In the genomic region with DNA sequence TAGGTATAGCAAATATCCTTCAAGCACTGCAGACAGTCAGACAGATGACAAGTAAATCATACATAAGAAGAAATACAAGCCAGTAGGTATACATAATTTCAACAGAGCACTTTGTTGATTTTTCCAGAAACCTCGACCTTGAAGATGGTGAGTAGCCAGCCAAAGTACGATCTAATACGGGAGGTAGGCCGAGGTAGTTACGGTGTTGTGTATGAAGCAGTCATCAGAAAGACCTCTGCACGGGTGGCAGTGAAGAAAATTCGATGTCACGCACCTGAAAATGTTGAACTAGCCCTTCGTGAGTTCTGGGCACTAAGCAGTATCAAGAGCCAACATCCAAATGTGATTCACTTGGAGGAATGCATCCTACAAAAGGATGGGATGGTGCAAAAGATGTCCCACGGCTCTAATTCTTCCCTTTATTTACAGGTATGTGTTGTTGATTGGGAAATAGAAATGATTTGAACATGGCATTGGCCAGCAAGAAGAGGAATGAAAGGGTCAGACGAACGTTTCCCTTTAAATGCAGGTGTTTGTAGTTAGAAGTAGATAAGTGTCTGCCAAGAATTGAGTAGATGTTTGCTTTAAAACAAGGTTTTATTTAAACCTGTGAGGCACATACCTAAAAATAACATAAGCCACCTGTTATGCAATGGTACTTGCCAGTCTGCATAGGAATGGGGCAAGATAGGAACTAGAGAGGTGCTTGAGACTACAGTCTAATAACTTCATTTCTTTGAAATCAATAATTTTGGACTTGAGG, we compare ENCODE assay signal across 21 cellular contexts. TPM values are rescaled to one million over a fixed set of nuclear protein-coding genes. Genes with fewer than 3 reads are reported as not detected.
A peak's percentile ranks its signal among the peaks of the same experiment; 100 is the strongest.
DNase-seq lines count a peak whose midpoint lies in the region; ATAC-seq, FAIRE-seq and TF ChIP-seq lines count a peak whose summit lies in the region.
"Had no signal": no experiment of that assay in that cellular context is flagged by ENCODE, and none has a peak within 500 bp of the region (broad histone marks: within the 10 kb centered on the region; RNA-seq: fewer than 3 reads in every experiment).

No MANE protein-coding gene starts in this region.

- no peak for DNase-seq in CD4-positive, CD25-positive, alpha-beta regulatory T cell
- DNase-seq in GM12878 (ENCODE audit: low read depth, low spot score) (no peak), neural crest cell (ENCODE audit: low read depth, low spot score) (no peak), natural killer cell (no peak), SW 1271 (lab: John Stamatoyannopoulos, UW) (no peak)
- no peak for DNase-seq in effector CD8-positive, alpha-beta T cell (lab: John Stamatoyannopoulos, UW)
- DNase-seq: activated CD4-positive, alpha-beta T cell treated with anti-CD3 and anti-CD28 coated beads, Interleukin-2, amount 50 U/mL, for 48 hours; activated effector memory CD4-positive, alpha-beta T cell treated with Interleukin-2 at 50 U/mL for 16 hours; DMS79 treated with DMSO at 0.1 percent for 48 hours; hypothalamus; SHP77 treated with DMSO at 0.1 percent for 48 hours; stimulated activated CD4-positive, alpha-beta T cell treated with anti-CD3 and anti-CD28 coated beads, Interleukin-4, amount 100 ng/mL, for 1 hour; trophoblast cell had no signal

- ATAC-seq in CD4-positive, CD25-positive, alpha-beta regulatory T cell (ENCODE audit: low read depth in 2 of 2) = no peak
- no peak for ATAC-seq in GM12878
- ATAC-seq in natural killer cell = no peak
- ATAC-seq: sciatic nerve had no signal

- H3K27me3 Mint-ChIP-seq in CD4-positive, CD25-positive, alpha-beta regulatory T cell = no peaks in the 10 kb centered on the region
- H3K27me3 Mint-ChIP-seq in neural crest cell (ENCODE audit: low read depth) (no peaks in the 10 kb centered on the region), natural killer cell (ENCODE audit: low read depth in 2 of 2) (no peaks in the 10 kb centered on the region)
- H3K27me3 Mint-ChIP-seq: dendritic cell treated with granulocyte-macrophage colony-stimulating factor and Interleukin-4, amounts not matched to agents 40 ng/mL and 50 ng/mL, for 4 days had no signal

- RAD21 ChIA-PET in GM12878 (lab: Charles Lee; ENCODE audit: unreplicated experiment) = interaction anchor here (2.1 to 3.4 kb wide), 2 partner anchors 12 to 31 kb away, joined by 10 to 19 read pairs; no protein-coding TSS in a partner anchor

- no peaks in the 10 kb centered on the region for H3K9me3 ChIP-seq in CD4-positive, CD25-positive, alpha-beta regulatory T cell (ENCODE audit: control insufficient read depth in 2 of 2, low read length in 2 of 2)
- H3K9me3 ChIP-seq in GM12878 (replicated peaks; ENCODE audit: control insufficient read depth, insufficient read depth, low read length) = no peaks in the 10 kb centered on the region

- peak overlapping the region; percentile 41 for H3K4me2 ChIP-seq in GM12878 (ENCODE audit: control insufficient read depth, insufficient read depth)
- H3K4me2 ChIP-seq: neural progenitor cell had no signal

- FAIRE-seq in GM12878 (lab: Jason Lieb, UNC) = no peak
- FAIRE-seq: astrocyte, H1, HTR-8/SVneo had no signal

- POLR2A ChIA-PET in GM12878 (lab: Charles Lee) = interaction anchor here (0.5 to 1.4 kb wide), 3 partner anchors 9 to 669 kb away, joined by 3 to 4 read pairs (median 3); partner anchors contain the start of gene DHDDS

- BruUV-seq in GM12878 (replicated peaks; lab: Mats Ljungman, UMichigan) = no TSS peak

- CTCF ChIA-PET in GM12878 (lab: Yijun Ruan, JAX) = interaction anchor here (0.7 to 3.1 kb wide), 4 partner anchors 11 to 55 kb away, joined by 3 to 24 read pairs (median 14); partner anchors contain the start of gene ZNF593

- no peak for TF ChIP-seq RAD21 in GM12878 (IDR thresholded peaks at IDR 0.05; ENCODE audit: insufficient read depth, low read depth, low read length)

- in situ Hi-C loops in GM12878 (cut with MboI) = no loop called here

- peak overlapping the region; percentile 54 to 93 (median 68) for H3K4me3 Mint-ChIP-seq in CD4-positive, CD25-positive, alpha-beta regulatory T cell
- peak overlapping the region; percentile 75 for H3K4me3 Mint-ChIP-seq in neural crest cell
- H3K4me3 Mint-ChIP-seq in natural killer cell = no peak overlapping the region
- H3K4me3 Mint-ChIP-seq: dendritic cell treated with granulocyte-macrophage colony-stimulating factor and Interleukin-4, amounts not matched to agents 40 ng/mL and 50 ng/mL, for 4 days had no signal

- H3K4me1 ChIP-seq in CD4-positive, CD25-positive, alpha-beta regulatory T cell (ENCODE audit: control insufficient read depth, insufficient read depth, low read length, poor library complexity, severe bottlenecking) = peaks cover 30% of the 10 kb centered on the region
- peaks cover 12% of the 10 kb centered on the region for H3K4me1 ChIP-seq in GM12878 (ENCODE audit: control insufficient read depth, insufficient read depth, low read length)

- H3K4me1 Mint-ChIP-seq in CD4-positive, CD25-positive, alpha-beta regulatory T cell = peaks cover 5 to 63% (median 29%) of the 10 kb centered on the region in 4 donors
- peaks cover 29% of the 10 kb centered on the region for H3K4me1 Mint-ChIP-seq in neural crest cell
- peaks cover 13 to 15% of the 10 kb centered on the region in 2 donors for H3K4me1 Mint-ChIP-seq in natural killer cell

- no peaks in the 10 kb centered on the region for H3K27me3 ChIP-seq in CD4-positive, CD25-positive, alpha-beta regulatory T cell (ENCODE audit: control insufficient read depth, insufficient read depth, low read length)
- no peaks in the 10 kb centered on the region for H3K27me3 ChIP-seq in GM12878 (replicated peaks in 1 of 2; ENCODE audit: control insufficient read depth in 2 of 2, insufficient read depth in 2 of 2, low read length in 1 of 2)

- 96% methylated on average over 12 of the region's 12 CpGs for WGBS in GM12878 (ENCODE audit: insufficient coverage, insufficient replicate concordance, low lambda C conversion rate, missing lambda C conversion rate)

- H3K4me3 ChIP-seq in CD4-positive, CD25-positive, alpha-beta regulatory T cell (ENCODE audit: low read depth, low read length) = no peak overlapping the region
- H3K4me3 ChIP-seq in GM08714 (ENCODE audit: low read length) = peak overlapping the region; percentile 29; the same call in 1 of the 2 replicates
- no peak overlapping the region for H3K4me3 ChIP-seq in GM12878
- H3K4me3 ChIP-seq: neural progenitor cell had no signal

- TF ChIP-seq CTCF in GM12878 (IDR thresholded peaks at IDR 0.05 in 2 of 3, conservative IDR thresholded peaks at IDR 0.05 in 1 of 3; ENCODE audit: control insufficient read depth in 2 of 3, extremely low read depth in 1 of 3, insufficient read depth in 1 of 3, low read depth in 3 of 3, low read length in 3 of 3) (no peak), neural crest cell (conservative IDR thresholded peaks at IDR 0.05) (no peak), natural killer cell (IDR thresholded peaks at IDR 0.05) (no peak)

- peaks cover 18% of the 10 kb centered on the region for H3K79me2 ChIP-seq in GM12878 (ENCODE audit: control insufficient read depth, insufficient read depth, low read length)

- no peak for TF ChIP-seq POLR2A in GM12878 (IDR thresholded peaks at IDR 0.05; ENCODE audit: low read depth, low read length)

- peaks cover 24% of the 10 kb centered on the region for H3K36me3 ChIP-seq in CD4-positive, CD25-positive, alpha-beta regulatory T cell (ENCODE audit: control insufficient read depth, insufficient read depth, low read length)
- H3K36me3 ChIP-seq in GM12878 (ENCODE audit: control insufficient read depth in 2 of 2, insufficient read depth in 2 of 2, low read length in 1 of 2) = no peaks in the 10 kb centered on the region

- peak overlapping the region in 2 of 3 donors; percentile 37 to 69 for H3K27ac Mint-ChIP-seq in CD4-positive, CD25-positive, alpha-beta regulatory T cell
- H3K27ac Mint-ChIP-seq in neural crest cell (ENCODE audit: unreplicated experiment) (no peak overlapping the region), natural killer cell (no peak overlapping the region)
- H3K27ac Mint-ChIP-seq: dendritic cell treated with granulocyte-macrophage colony-stimulating factor and Interleukin-4, amounts not matched to agents 40 ng/mL and 50 ng/mL, for 4 days; neural progenitor cell had no signal

- no peaks in the 10 kb centered on the region for H4K20me1 ChIP-seq in GM12878 (ENCODE audit: control insufficient read depth, insufficient read depth)

- intact Hi-C loops in GM12878 (cut with micrococcal nuclease; ENCODE audit: unreplicated experiment) = no loop called here
- intact Hi-C loops in natural killer cell (cut with micrococcal nuclease) = loop anchor here (10.0 kb wide), 1 partner anchor 430 kb away; no protein-coding TSS in a partner anchor

- no peak for TF ChIP-seq EP300 in GM12878 (IDR thresholded peaks at IDR 0.05; ENCODE audit: borderline replicate concordance in 1 of 2, control insufficient read depth in 1 of 2, low read depth in 2 of 2, low read length in 2 of 2)

- peaks cover 8% of the 10 kb centered on the region for H3K36me3 Mint-ChIP-seq in CD4-positive, CD25-positive, alpha-beta regulatory T cell
- H3K36me3 Mint-ChIP-seq in neural crest cell (ENCODE audit: low read depth) (no peaks in the 10 kb centered on the region), natural killer cell (no peaks in the 10 kb centered on the region)

- no peak overlapping the region for H2AFZ ChIP-seq in GM12878 (ENCODE audit: control insufficient read depth, low read depth, low read length)
- H2AFZ ChIP-seq: neural progenitor cell had no signal

- no peak overlapping the region for H3K9ac ChIP-seq in GM12878 (ENCODE audit: control insufficient read depth, insufficient read depth, low read length)
- H3K9ac ChIP-seq: neural progenitor cell had no signal

- SMC1A ChIA-PET in GM12878 (lab: Charles Lee; ENCODE audit: uncharacterized antibody, unreplicated experiment) = interaction anchor here (0.5 to 3.3 kb wide), 8 partner anchors 9 to 678 kb away, joined by 3 to 21 read pairs (median 5); partner anchors contain the start of gene CEP85

- H3K27ac ChIP-seq in CD4-positive, CD25-positive, alpha-beta regulatory T cell (ENCODE audit: insufficient read depth, low read length, poor library complexity, severe bottlenecking) = no peak overlapping the region
- peak overlapping the region; percentile 33 for H3K27ac ChIP-seq in GM12878 (ENCODE audit: control insufficient read depth, insufficient read depth)
- H3K27ac ChIP-seq: neural progenitor cell had no signal

- H3K9me3 Mint-ChIP-seq in CD4-positive, CD25-positive, alpha-beta regulatory T cell = no peaks in the 10 kb centered on the region
- H3K9me3 Mint-ChIP-seq in neural crest cell (no peaks in the 10 kb centered on the region), natural killer cell (no peaks in the 10 kb centered on the region)
- H3K9me3 Mint-ChIP-seq: dendritic cell treated with granulocyte-macrophage colony-stimulating factor and Interleukin-4, amounts not matched to agents 40 ng/mL and 50 ng/mL, for 4 days; neural progenitor cell had no signal

RNA-seq across cellular contexts. Expression of gene PDIK1L, which starts 2.7 kb away (rescaled TPM):
- total RNA-seq in CD4-positive, CD25-positive, alpha-beta regulatory T cell = 11.1 TPM
- 1 to 10 TPM; 5.1 to 9.2 (median 6.5) TPM for polyA plus RNA-seq in CD4-positive, CD25-positive, alpha-beta regulatory T cell
- total RNA-seq in GM12878 (2013; cell fraction: nucleolus; rRNA removed) = 7.8 TPM in 2 replicates
- 9.4 and 10.8 TPM in 2 replicates for total RNA-seq in GM12878 (2014; rRNA removed)
- total RNA-seq in GM12878 (2014; rRNA removed; fragmentation: Illumina TruSeq; extraction: Trizol) = 13.5 and 14.3 TPM in 2 replicates
- total RNA-seq in GM12878 (2021) = 11.9 and 13.7 TPM in 2 replicates
- polyA plus RNA-seq in GM12878 (2011; ENCODE audit: low read depth) = 3.5 TPM
- polyA plus RNA-seq in GM12878 (2011; rRNA removed) = 11.6 and 14.2 TPM in 2 replicates
- polyA plus RNA-seq in GM12878 (2011; cell fraction: cytosol; rRNA removed) = 3.3 and 4.2 TPM in 2 replicates
- 2.5 and 3.2 TPM in 2 replicates for polyA plus RNA-seq in GM12878 (2011; cell fraction: nucleus; rRNA removed)
- polyA plus RNA-seq in GM12878 (2012) = 4.3 and 5.3 TPM in 2 replicates
- 10.3 and 13.7 TPM in 2 replicates for polyA plus RNA-seq in GM12878 (2014; fragmentation: Illumina TruSeq; extraction: Trizol)
- 1 to 10 TPM; 4.0 to 9.5 TPM for polyA plus RNA-seq in GM12878 (2014; fragmentation: Nextera tagmentation; extraction: Ambion mirVana)
- 4.5 and 6.7 TPM in 2 replicates for polyA plus RNA-seq in GM12878 (2014; rRNA removed)
- 10 to 100 TPM; 10.7 to 15.9 TPM for polyA plus RNA-seq in GM12878 (2016; fragmentation: Nextera tagmentation; extraction: Ambion mirVana)
- polyA minus RNA-seq in GM12878 (2011; rRNA and poly(A)+ RNA removed) = 10.0 and 15.8 TPM in 2 replicates
- 5.1 and 6.5 TPM in 2 replicates for polyA minus RNA-seq in GM12878 (2011; cell fraction: cytosol; rRNA and poly(A)+ RNA removed)
- polyA minus RNA-seq in GM12878 (2011; cell fraction: nucleus; rRNA and poly(A)+ RNA removed) = 2.3 and 3.3 TPM in 2 replicates
- 22.8 and 23.8 TPM in 2 replicates for total RNA-seq in neural crest cell
- total RNA-seq in natural killer cell = 1 to 10 TPM; 3.1 to 8.2 (median 8.1) TPM

RNA-seq across cellular contexts. Expression of gene FAM110D, which starts 44.5 kb away (rescaled TPM):
- not detected for total RNA-seq in CD4-positive, CD25-positive, alpha-beta regulatory T cell
- polyA plus RNA-seq in CD4-positive, CD25-positive, alpha-beta regulatory T cell = not detected
- total RNA-seq in GM12878 (2013; cell fraction: nucleolus; rRNA removed) = not detected in 2 replicates
- total RNA-seq in GM12878 (2014; rRNA removed) = 0.06 TPM in 1 of 2 replicates, not detected in the other
- not detected in 2 replicates for total RNA-seq in GM12878 (2014; rRNA removed; fragmentation: Illumina TruSeq; extraction: Trizol)
- total RNA-seq in GM12878 (2021) = not detected in 2 replicates
- not detected for polyA plus RNA-seq in GM12878 (2011; ENCODE audit: low read depth)
- not detected in 2 replicates for polyA plus RNA-seq in GM12878 (2011; rRNA removed)
- not detected in 2 replicates for polyA plus RNA-seq in GM12878 (2011; cell fraction: cytosol; rRNA removed)
- not detected in 2 replicates for polyA plus RNA-seq in GM12878 (2011; cell fraction: nucleus; rRNA removed)
- polyA plus RNA-seq in GM12878 (2012) = not detected in 2 replicates
- polyA plus RNA-seq in GM12878 (2014; fragmentation: Illumina TruSeq; extraction: Trizol) = not detected in 2 replicates
- polyA plus RNA-seq in GM12878 (2014; fragmentation: Nextera tagmentation; extraction: Ambion mirVana) = not detected
- not detected in 2 replicates for polyA plus RNA-seq in GM12878 (2014; rRNA removed)
- not detected for polyA plus RNA-seq in GM12878 (2016; fragmentation: Nextera tagmentation; extraction: Ambion mirVana)
- polyA minus RNA-seq in GM12878 (2011; rRNA and poly(A)+ RNA removed) = not detected in 2 replicates
- not detected in 2 replicates for polyA minus RNA-seq in GM12878 (2011; cell fraction: cytosol; rRNA and poly(A)+ RNA removed)
- polyA minus RNA-seq in GM12878 (2011; cell fraction: nucleus; rRNA and poly(A)+ RNA removed) = not detected in 2 replicates
- 1.0 and 1.2 TPM in 2 replicates for total RNA-seq in neural crest cell
- not detected for total RNA-seq in natural killer cell
- polyA plus RNA-seq: BJ had no signal

RNA-seq across cellular contexts. Expression of gene TRIM63, which starts 46.9 kb away (rescaled TPM):
- total RNA-seq in CD4-positive, CD25-positive, alpha-beta regulatory T cell = not detected
- polyA plus RNA-seq in CD4-positive, CD25-positive, alpha-beta regulatory T cell = not detected
- not detected in 2 replicates for total RNA-seq in GM12878 (2013; cell fraction: nucleolus; rRNA removed)
- not detected in 2 replicates for total RNA-seq in GM12878 (2014; rRNA removed)
- total RNA-seq in GM12878 (2014; rRNA removed; fragmentation: Illumina TruSeq; extraction: Trizol) = not detected in 2 replicates
- total RNA-seq in GM12878 (2021) = not detected in 2 replicates
- polyA plus RNA-seq in GM12878 (2011; ENCODE audit: low read depth) = not detected
- polyA plus RNA-seq in GM12878 (2011; rRNA removed) = not detected in 2 replicates
- polyA plus RNA-seq in GM12878 (2011; cell fraction: cytosol; rRNA removed) = not detected in 2 replicates
- polyA plus RNA-seq in GM12878 (2011; cell fraction: nucleus; rRNA removed) = not detected in 2 replicates
- polyA plus RNA-seq in GM12878 (2012) = not detected in 2 replicates
- polyA plus RNA-seq in GM12878 (2014; fragmentation: Illumina TruSeq; extraction: Trizol) = not detected in 2 replicates
- not detected for polyA plus RNA-seq in GM12878 (2014; fragmentation: Nextera tagmentation; extraction: Ambion mirVana)
- polyA plus RNA-seq in GM12878 (2014; rRNA removed) = not detected in 2 replicates
- not detected for polyA plus RNA-seq in GM12878 (2016; fragmentation: Nextera tagmentation; extraction: Ambion mirVana)
- polyA minus RNA-seq in GM12878 (2011; rRNA and poly(A)+ RNA removed) = not detected in 2 replicates
- not detected in 2 replicates for polyA minus RNA-seq in GM12878 (2011; cell fraction: cytosol; rRNA and poly(A)+ RNA removed)
- polyA minus RNA-seq in GM12878 (2011; cell fraction: nucleus; rRNA and poly(A)+ RNA removed) = not detected in 2 replicates
- not detected in 2 replicates for total RNA-seq in neural crest cell
- not detected for total RNA-seq in natural killer cell
- total RNA-seq: astrocyte, H1 had no signal
- polyA plus RNA-seq: BJ, H1 had no signal

RNA-seq across cellular contexts. Expression of gene C1orf232, which starts 54.4 kb away (rescaled TPM):
- total RNA-seq in CD4-positive, CD25-positive, alpha-beta regulatory T cell = not detected
- polyA plus RNA-seq in CD4-positive, CD25-positive, alpha-beta regulatory T cell = not detected
- not detected in 2 replicates for total RNA-seq in GM12878 (2013; cell fraction: nucleolus; rRNA removed)
- total RNA-seq in GM12878 (2014; rRNA removed) = not detected in 2 replicates
- not detected in 2 replicates for total RNA-seq in GM12878 (2014; rRNA removed; fragmentation: Illumina TruSeq; extraction: Trizol)
- total RNA-seq in GM12878 (2021) = not detected in 2 replicates
- polyA plus RNA-seq in GM12878 (2011; ENCODE audit: low read depth) = not detected
- polyA plus RNA-seq in GM12878 (2011; rRNA removed) = not detected in 2 replicates
- polyA plus RNA-seq in GM12878 (2011; cell fraction: cytosol; rRNA removed) = not detected in 2 replicates
- polyA plus RNA-seq in GM12878 (2011; cell fraction: nucleus; rRNA removed) = not detected in 2 replicates
- polyA plus RNA-seq in GM12878 (2012) = not detected in 2 replicates
- polyA plus RNA-seq in GM12878 (2014; fragmentation: Illumina TruSeq; extraction: Trizol) = not detected in 2 replicates
- polyA plus RNA-seq in GM12878 (2014; fragmentation: Nextera tagmentation; extraction: Ambion mirVana) = not detected
- not detected in 2 replicates for polyA plus RNA-seq in GM12878 (2014; rRNA removed)
- not detected for polyA plus RNA-seq in GM12878 (2016; fragmentation: Nextera tagmentation; extraction: Ambion mirVana)
- polyA minus RNA-seq in GM12878 (2011; rRNA and poly(A)+ RNA removed) = not detected in 2 replicates
- not detected in 2 replicates for polyA minus RNA-seq in GM12878 (2011; cell fraction: cytosol; rRNA and poly(A)+ RNA removed)
- not detected in 2 replicates for polyA minus RNA-seq in GM12878 (2011; cell fraction: nucleus; rRNA and poly(A)+ RNA removed)
- total RNA-seq in neural crest cell = not detected in 2 replicates
- total RNA-seq in natural killer cell = not detected
- total RNA-seq: astrocyte, H1, sciatic nerve had no signal
- polyA plus RNA-seq: BJ, H1 had no signal

RNA-seq across cellular contexts. Expression of gene ZNF593, which starts 55.4 kb away (rescaled TPM):
- 16.8 TPM for total RNA-seq in CD4-positive, CD25-positive, alpha-beta regulatory T cell
- polyA plus RNA-seq in CD4-positive, CD25-positive, alpha-beta regulatory T cell = 10 to 100 TPM; 40.3 to 65.6 (median 47.5) TPM
- total RNA-seq in GM12878 (2013; cell fraction: nucleolus; rRNA removed) = 9.2 and 9.3 TPM in 2 replicates
- total RNA-seq in GM12878 (2014; rRNA removed) (87.5 and 105 TPM in 2 replicates), GM12878 (2014; rRNA removed; fragmentation: Illumina TruSeq; extraction: Trizol) (20.8 and 22.8 TPM in 2 replicates), GM12878 (2021) (59.2 and 60.2 TPM in 2 replicates), neural crest cell (34.3 and 36.2 TPM in 2 replicates), natural killer cell (10 to 100 TPM in 2 of 3 donors, 1 to 10 TPM in 1; 8.6 to 17.8 (median 15.6) TPM)
- polyA plus RNA-seq in GM12878 (2011; ENCODE audit: low read depth) = 15.7 TPM
- polyA plus RNA-seq in GM12878 (2011; rRNA removed) (20.8 and 41.9 TPM in 2 replicates), GM12878 (2014; fragmentation: Illumina TruSeq; extraction: Trizol) (2.8 and 15.1 TPM in 2 replicates), GM12878 (2014; fragmentation: Nextera tagmentation; extraction: Ambion mirVana) (10 to 100 TPM in 1 of 2 experiments, 1 to 10 TPM in 1; 7.7 to 20.1 TPM), GM12878 (2014; rRNA removed) (133 and 156 TPM in 2 replicates), GM12878 (2016; fragmentation: Nextera tagmentation; extraction: Ambion mirVana) (100 to 1,000 TPM; 103 to 110 TPM)
- polyA plus RNA-seq in GM12878 (2011; cell fraction: cytosol; rRNA removed) = 89.6 and 123 TPM in 2 replicates
- 41.7 and 67.0 TPM in 2 replicates for polyA plus RNA-seq in GM12878 (2011; cell fraction: nucleus; rRNA removed)
- 34.7 and 40.0 TPM in 2 replicates for polyA plus RNA-seq in GM12878 (2012)
- polyA minus RNA-seq in GM12878 (2011; rRNA and poly(A)+ RNA removed) = 6.9 and 10.7 TPM in 2 replicates
- 13.8 and 16.5 TPM in 2 replicates for polyA minus RNA-seq in GM12878 (2011; cell fraction: cytosol; rRNA and poly(A)+ RNA removed)
- 10.9 and 20.2 TPM in 2 replicates for polyA minus RNA-seq in GM12878 (2011; cell fraction: nucleus; rRNA and poly(A)+ RNA removed)

Comparison
In these comparisons a context has a peak if more than half of its experiments do, and no peak if none do; other contexts are left out.
1. H3K27ac Mint-ChIP-seq: peak in CD4-positive, CD25-positive, alpha-beta regulatory T cell (2 of 3); none in neural crest cell (single experiment) and natural killer cell (0 of 2).